ENCODE assay signal across 15 cellular contexts in genomic region chr2:111176867-111177266, GRCh38.
"Had no signal": no experiment of that assay in that cellular context is flagged by ENCODE, and none has a peak within 500 bp of the region (broad histone marks: within the 10 kb centered on the region; RNA-seq: fewer than 3 reads in every experiment).

No MANE protein-coding gene starts in this region.

- H3K9me3 Mint-ChIP-seq: activated naive CD8-positive, alpha-beta T cell treated with anti-CD3 and anti-CD28 coated beads for 36 hours; memory B cell; nephron had no signal

- DNase-seq: activated CD4-positive, alpha-beta T cell treated with anti-CD3 and anti-CD28 coated beads, Interleukin-2, amount 50 U/mL, for 1 hour; activated gamma-delta T cell; activated naive CD8-positive, alpha-beta T cell treated with anti-CD3 and anti-CD28 coated beads for 36 hours; activated T-cell treated with anti-CD3 and anti-CD28 coated beads, Interleukin-2, amount 50 U/mL, for 48 hours; esophagus squamous epithelium; foreskin fibroblast; glutamatergic neuron; left cardiac atrium; stimulated activated CD4-positive, alpha-beta T cell treated with anti-CD3 and anti-CD28 coated beads, Interleukin-15, amount 100 ng/mL, for 24 hours; stimulated activated CD4-positive, alpha-beta T cell treated with anti-CD3 and anti-CD28 coated beads, Interleukin-4, amount 100 ng/mL, for 4 hours; T-helper 17 cell had no signal

- H3K36me3 Mint-ChIP-seq: activated naive CD8-positive, alpha-beta T cell treated with anti-CD3 and anti-CD28 coated beads for 36 hours; memory B cell had no signal

- H3K4me3 ChIP-seq: esophagus squamous epithelium, stomach, thoracic aorta had no signal

- H3K27me3 ChIP-seq: esophagus squamous epithelium, stomach had no signal

- H3K27ac Mint-ChIP-seq: activated naive CD8-positive, alpha-beta T cell treated with anti-CD3 and anti-CD28 coated beads for 36 hours; memory B cell; nephron; T-helper 17 cell had no signal

- H3K4me3 Mint-ChIP-seq: activated naive CD8-positive, alpha-beta T cell treated with anti-CD3 and anti-CD28 coated beads for 36 hours; memory B cell; nephron; T-helper 17 cell had no signal

- H3K9me3 ChIP-seq: esophagus squamous epithelium, stomach, thoracic aorta had no signal

- H3K36me3 ChIP-seq: esophagus squamous epithelium, stomach, thoracic aorta had no signal

- H3K27ac ChIP-seq: esophagus squamous epithelium, stomach, thoracic aorta had no signal

- H3K27me3 Mint-ChIP-seq: activated naive CD8-positive, alpha-beta T cell treated with anti-CD3 and anti-CD28 coated beads for 36 hours had no signal

- H3K4me1 Mint-ChIP-seq: activated naive CD8-positive, alpha-beta T cell treated with anti-CD3 and anti-CD28 coated beads for 36 hours; memory B cell had no signal

- ATAC-seq: left cardiac atrium, T-helper 17 cell had no signal
